Comparison of ENCODE assay signal across 1 cellular context in genomic region chr2:165470351-165470750, GRCh38.
TF ChIP-seq lines count a peak whose summit lies in the region.

No MANE protein-coding gene starts in this region.

TF ChIP-seq in GM23338, 12 proteins besides CTCF, POLR2A, EP300 and RAD21 (continued from another document):
- TF ChIP-seq ZNF462 (CRISPR knock-in tag; IDR thresholded peaks at IDR 0.05) (no peak), EZH2 (IDR thresholded peaks at IDR 0.05; ENCODE audit: low read depth, unreplicated experiment) (no peak), REST (IDR thresholded peaks at IDR 0.05; ENCODE audit: unreplicated experiment) (no peak), JUNB (IDR thresholded peaks at IDR 0.05; ENCODE audit: unreplicated experiment) (no peak), ZNF114 (CRISPR knock-in tag; IDR thresholded peaks at IDR 0.05) (no peak)
